In genomic region chr2:218360453-218360852, GRCh38 we compare ENCODE assay signal across 1 cellular context.
TF ChIP-seq lines count a peak whose summit lies in the region.

No MANE protein-coding gene starts in this region.

TF ChIP-seq in K562, 482 proteins besides CTCF, POLR2A, EP300 and RAD21 (continues in another document):
- peak; percentile 18 to 43; a peak in 2 of 4 replicates for TF ChIP-seq NRF1 (conservative IDR thresholded peaks at IDR 0.05 in 1 of 2, IDR thresholded peaks at IDR 0.05 in 1 of 2)
- no peak for TF ChIP-seq GTF2A2 (tag; IDR thresholded peaks at IDR 0.05)
- no peak for TF ChIP-seq ZNF347 (CRISPR knock-in tag; IDR thresholded peaks at IDR 0.05; ENCODE audit: low read depth)
- peak; percentile 78; the same call in 1 of the 2 replicates for TF ChIP-seq ZNF263 (CRISPR knock-in tag; IDR thresholded peaks at IDR 0.05; ENCODE audit: borderline replicate concordance)
- TF ChIP-seq, protein P1, sequence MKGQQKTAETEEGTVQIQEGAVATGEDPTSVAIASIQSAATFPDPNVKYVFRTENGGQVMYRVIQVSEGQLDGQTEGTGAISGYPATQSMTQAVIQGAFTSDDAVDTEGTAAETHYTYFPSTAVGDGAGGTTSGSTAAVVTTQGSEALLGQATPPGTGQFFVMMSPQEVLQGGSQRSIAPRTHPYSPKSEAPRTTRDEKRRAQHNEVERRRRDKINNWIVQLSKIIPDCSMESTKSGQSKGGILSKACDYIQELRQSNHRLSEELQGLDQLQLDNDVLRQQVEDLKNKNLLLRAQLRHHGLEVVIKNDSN (CRISPR knock-in tag; IDR thresholded peaks at IDR 0.05) = no peak
- TF ChIP-seq TCF7L2 (IDR thresholded peaks at IDR 0.05; ENCODE audit: low read depth, low read length) = no peak
- TF ChIP-seq ZHX1 (conservative IDR thresholded peaks at IDR 0.05; ENCODE audit: low read length) = no peak
- TF ChIP-seq NCOR1 (IDR thresholded peaks at IDR 0.05) = no peak
- TF ChIP-seq ZBTB34 (CRISPR knock-in tag; IDR thresholded peaks at IDR 0.05) = no peak
- no peak for TF ChIP-seq TSC22D4 (tag; IDR thresholded peaks at IDR 0.05)
- no peak for TF ChIP-seq IRF2 (CRISPR knock-in tag; IDR thresholded peaks at IDR 0.05)
- no peak for TF ChIP-seq RBFOX2 (IDR thresholded peaks at IDR 0.05; ENCODE audit: low read depth, low read length)
- TF ChIP-seq RUNX1 (IDR thresholded peaks at IDR 0.05; ENCODE audit: low read depth) = no peak
- TF ChIP-seq ZC3H4 (CRISPR knock-in tag; IDR thresholded peaks at IDR 0.05; ENCODE audit: borderline replicate concordance) = no peak
- TF ChIP-seq ZBTB40 (IDR thresholded peaks at IDR 0.05) = no peak
- no peak for TF ChIP-seq ZBTB40 (CRISPR knock-in tag; IDR thresholded peaks at IDR 0.05)
- TF ChIP-seq KDM2B (CRISPR knock-in tag; IDR thresholded peaks at IDR 0.05) = no peak
- TF ChIP-seq PHB2 (IDR thresholded peaks at IDR 0.05; ENCODE audit: low read depth) = no peak
- TF ChIP-seq, protein P2, sequence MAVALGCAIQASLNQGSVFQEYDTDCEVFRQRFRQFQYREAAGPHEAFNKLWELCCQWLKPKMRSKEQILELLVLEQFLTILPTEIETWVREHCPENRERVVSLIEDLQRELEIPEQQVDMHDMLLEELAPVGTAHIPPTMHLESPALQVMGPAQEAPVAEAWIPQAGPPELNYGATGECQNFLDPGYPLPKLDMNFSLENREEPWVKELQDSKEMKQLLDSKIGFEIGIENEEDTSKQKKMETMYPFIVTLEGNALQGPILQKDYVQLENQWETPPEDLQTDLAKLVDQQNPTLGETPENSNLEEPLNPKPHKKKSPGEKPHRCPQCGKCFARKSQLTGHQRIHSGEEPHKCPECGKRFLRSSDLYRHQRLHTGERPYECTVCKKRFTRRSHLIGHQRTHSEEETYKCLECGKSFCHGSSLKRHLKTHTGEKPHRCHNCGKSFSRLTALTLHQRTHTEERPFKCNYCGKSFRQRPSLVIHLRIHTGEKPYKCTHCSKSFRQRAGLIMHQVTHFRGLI (CRISPR knock-in tag; IDR thresholded peaks at IDR 0.05) = no peak
- peak; percentile 73; the same call in 1 of the 2 replicates for TF ChIP-seq SPI1 (IDR thresholded peaks at IDR 0.05; ENCODE audit: borderline replicate concordance, low read depth, low read length)
- peak; percentile 31; the same call in 1 of the 2 replicates for TF ChIP-seq RAD51 (IDR thresholded peaks at IDR 0.05; ENCODE audit: borderline replicate concordance, low read depth)
- TF ChIP-seq PML (IDR thresholded peaks at IDR 0.05; ENCODE audit: low read length) = no peak
- peak in 1 of 2 experiments; percentile 65; a peak in 1 of 4 replicates for TF ChIP-seq RCOR1 (IDR thresholded peaks at IDR 0.05; ENCODE audit: borderline replicate concordance in 1 of 2, low read depth in 2 of 2, low read length in 2 of 2)
- TF ChIP-seq ZNF766 (CRISPR knock-in tag; conservative IDR thresholded peaks at IDR 0.05) = peak; percentile 60; the same call in 1 of the 2 replicates
- TF ChIP-seq, protein P3, sequence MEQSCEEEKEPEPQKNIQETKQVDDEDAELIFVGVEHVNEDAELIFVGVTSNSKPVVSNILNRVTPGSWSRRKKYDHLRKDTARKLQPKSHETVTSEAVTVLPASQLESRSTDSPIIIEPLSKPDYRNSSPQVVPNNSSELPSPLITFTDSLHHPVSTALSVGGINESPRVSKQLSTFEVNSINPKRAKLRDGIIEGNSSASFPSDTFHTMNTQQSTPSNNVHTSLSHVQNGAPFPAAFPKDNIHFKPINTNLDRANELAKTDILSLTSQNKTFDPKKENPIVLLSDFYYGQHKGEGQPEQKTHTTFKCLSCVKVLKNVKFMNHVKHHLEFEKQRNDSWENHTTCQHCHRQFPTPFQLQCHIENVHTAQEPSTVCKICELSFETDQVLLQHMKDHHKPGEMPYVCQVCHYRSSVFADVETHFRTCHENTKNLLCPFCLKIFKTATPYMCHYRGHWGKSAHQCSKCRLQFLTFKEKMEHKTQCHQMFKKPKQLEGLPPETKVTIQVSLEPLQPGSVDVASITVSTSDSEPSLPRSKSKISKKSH (CRISPR knock-in tag; IDR thresholded peaks at IDR 0.05) = no peak
- no peak for TF ChIP-seq PRPF4 (IDR thresholded peaks at IDR 0.05; ENCODE audit: insufficient read depth, low read depth, low read length, poor library complexity, severe bottlenecking)
- TF ChIP-seq RHOXF2B (CRISPR knock-in tag; conservative IDR thresholded peaks at IDR 0.05) = no peak
- TF ChIP-seq ZNF699 (CRISPR knock-in tag; IDR thresholded peaks at IDR 0.05; ENCODE audit: insufficient replicate concordance) = no peak
- no peak for TF ChIP-seq HSF4 (CRISPR knock-in tag; IDR thresholded peaks at IDR 0.05; ENCODE audit: borderline replicate concordance)
- no peak for TF ChIP-seq UBTF (IDR thresholded peaks at IDR 0.05; ENCODE audit: borderline replicate concordance in 1 of 2, low read depth in 2 of 2, low read length in 2 of 2)
- no peak for TF ChIP-seq ZNF511 (CRISPR knock-in tag; IDR thresholded peaks at IDR 0.05)
- TF ChIP-seq MAFG (tag; conservative IDR thresholded peaks at IDR 0.05) = no peak
- 0 out of 2 replicates have a peak, but pooled peaks have one; percentile 15 for TF ChIP-seq ATF7 (IDR thresholded peaks at IDR 0.05)
- TF ChIP-seq, protein P4, sequence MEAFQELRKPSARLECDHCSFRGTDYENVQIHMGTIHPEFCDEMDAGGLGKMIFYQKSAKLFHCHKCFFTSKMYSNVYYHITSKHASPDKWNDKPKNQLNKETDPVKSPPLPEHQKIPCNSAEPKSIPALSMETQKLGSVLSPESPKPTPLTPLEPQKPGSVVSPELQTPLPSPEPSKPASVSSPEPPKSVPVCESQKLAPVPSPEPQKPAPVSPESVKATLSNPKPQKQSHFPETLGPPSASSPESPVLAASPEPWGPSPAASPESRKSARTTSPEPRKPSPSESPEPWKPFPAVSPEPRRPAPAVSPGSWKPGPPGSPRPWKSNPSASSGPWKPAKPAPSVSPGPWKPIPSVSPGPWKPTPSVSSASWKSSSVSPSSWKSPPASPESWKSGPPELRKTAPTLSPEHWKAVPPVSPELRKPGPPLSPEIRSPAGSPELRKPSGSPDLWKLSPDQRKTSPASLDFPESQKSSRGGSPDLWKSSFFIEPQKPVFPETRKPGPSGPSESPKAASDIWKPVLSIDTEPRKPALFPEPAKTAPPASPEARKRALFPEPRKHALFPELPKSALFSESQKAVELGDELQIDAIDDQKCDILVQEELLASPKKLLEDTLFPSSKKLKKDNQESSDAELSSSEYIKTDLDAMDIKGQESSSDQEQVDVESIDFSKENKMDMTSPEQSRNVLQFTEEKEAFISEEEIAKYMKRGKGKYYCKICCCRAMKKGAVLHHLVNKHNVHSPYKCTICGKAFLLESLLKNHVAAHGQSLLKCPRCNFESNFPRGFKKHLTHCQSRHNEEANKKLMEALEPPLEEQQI (IDR thresholded peaks at IDR 0.05) = no peak
